In genomic region chr14:23008836-23009235, GRCh38 we compare ENCODE assay signal across 1 cellular context.
A peak's percentile ranks its signal among the peaks of the same experiment; 100 is the strongest.
TF ChIP-seq lines count a peak whose summit lies in the region.

No MANE protein-coding gene starts in this region.

TF ChIP-seq in GM12878, 131 proteins besides CTCF, POLR2A, EP300 and RAD21:
- TF ChIP-seq RUNX3 (IDR thresholded peaks at IDR 0.05; ENCODE audit: low read length) (peak; percentile 64), ZSCAN29 (IDR thresholded peaks at IDR 0.05) (no peak), BHLHE40 (IDR thresholded peaks at IDR 0.05; ENCODE audit: borderline replicate concordance in 1 of 2, low read depth in 2 of 2, low read length in 1 of 2) (peak; percentile 60 to 84; a peak in 3 of 4 replicates), E2F8 (IDR thresholded peaks at IDR 0.05; ENCODE audit: low read depth, partially characterized antibody) (no peak), MEF2B (IDR thresholded peaks at IDR 0.05; ENCODE audit: partially characterized antibody, poor library complexity, severe bottlenecking) (no peak), SRF (IDR thresholded peaks at IDR 0.05; ENCODE audit: low read depth in 2 of 2, low read length in 2 of 2) (no peak), ZZZ3 (IDR thresholded peaks at IDR 0.05; ENCODE audit: control insufficient read depth, insufficient read length, low read depth) (no peak), ZNF687 (IDR thresholded peaks at IDR 0.05) (0 out of 2 replicates have a peak, but pooled peaks have one; percentile 15), FOXM1 (IDR thresholded peaks at IDR 0.05; ENCODE audit: low read depth, low read length) (no peak), USF1 (IDR thresholded peaks at IDR 0.05; ENCODE audit: borderline replicate concordance, extremely low read length, insufficient read depth, low read depth, low read length) (no peak)
